ENCODE assay signal across 11 cellular contexts in the genomic region with DNA sequence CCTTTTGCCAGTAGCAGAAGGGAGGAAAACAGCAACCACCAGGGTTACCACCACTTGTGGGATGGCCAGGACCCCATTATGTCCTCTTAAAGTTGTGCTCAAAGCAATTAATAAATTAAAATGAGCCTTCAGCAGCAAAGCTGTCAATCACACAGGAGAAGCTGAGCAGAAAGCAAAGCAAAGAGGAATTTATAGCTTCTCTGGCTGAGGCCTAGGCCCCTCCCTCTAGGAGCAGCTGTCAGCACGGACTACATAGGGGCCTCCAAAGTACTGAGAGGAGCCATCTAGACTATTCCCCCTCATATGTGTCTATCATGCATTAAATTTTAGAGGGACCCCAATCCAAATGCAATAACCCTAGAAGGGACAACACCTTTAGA. TPM values are rescaled to one million over a fixed set of nuclear protein-coding genes. Genes with fewer than 3 reads are reported as not detected.
DNase-seq lines count a peak whose midpoint lies in the region; ATAC-seq and TF ChIP-seq lines count a peak whose summit lies in the region.
"Had no signal": no experiment of that assay in that cellular context is flagged by ENCODE, and none has a peak within 500 bp of the region (broad histone marks: within the 10 kb centered on the region; RNA-seq: fewer than 3 reads in every experiment).

No MANE protein-coding gene starts in this region.

- H3K36me3 Mint-ChIP-seq in T-helper 2 cell treated with Interferon-gamma antibody and Interleukin-4, amounts not matched to agents 5 μg/mL and 100 μg/mL, for 36 hours (ENCODE audit: low read depth): peaks cover 91% of the 10 kb centered on the region
- peaks cover 87% of the 10 kb centered on the region for H3K36me3 Mint-ChIP-seq in activated T-helper 2 cell treated with anti-CD3 and anti-CD28 coated beads, Interferon-gamma antibody, Interleukin-2, Interleukin-4, amounts not matched to agents 10 μg/mL and 5 μg/mL and 100 μg/mL, durations not matched to agents 14 hours and 24 hours and 36 hours (ENCODE audit: low read depth)
- H3K36me3 Mint-ChIP-seq in neural progenitor cell: peaks cover 11% of the 10 kb centered on the region

- H3K27ac ChIP-seq in neural progenitor cell (peak overlapping the region; percentile 29), testis (no peak overlapping the region)
- H3K27ac ChIP-seq: thoracic aorta had no signal

- H3K4me3 ChIP-seq in Loucy (ENCODE audit: low read length, poor library complexity, severe bottlenecking): peak overlapping the region; percentile 83
- H3K4me3 ChIP-seq in neural progenitor cell: no peak overlapping the region
- H3K4me3 ChIP-seq in testis: no peak overlapping the region
- H3K4me3 ChIP-seq: thoracic aorta had no signal

- DNase-seq in T-helper 2 cell treated with Interferon-gamma antibody and Interleukin-4, amounts not matched to agents 5 μg/mL and 100 μg/mL, for 36 hours (ENCODE audit: low spot score): no peak
- DNase-seq in T-helper 2 cell (no peak), neural progenitor cell (ENCODE audit: low spot score) (no peak), testis (no peak), DMS53 (lab: John Stamatoyannopoulos, UW) (no peak)
- DNase-seq in activated T-helper 2 cell treated with anti-CD3 and anti-CD28 coated beads, Interferon-gamma antibody, Interleukin-2, Interleukin-4, amounts not matched to agents 10 μg/mL and 5 μg/mL and 100 μg/mL, durations not matched to agents 14 hours and 24 hours and 36 hours (ENCODE audit: low spot score): no peak
- DNase-seq: NCI-H1930, T1000 had no signal

- no peaks in the 10 kb centered on the region for H3K27me3 Mint-ChIP-seq in T-helper 2 cell treated with Interferon-gamma antibody and Interleukin-4, amounts not matched to agents 5 μg/mL and 100 μg/mL, for 36 hours (ENCODE audit: low read depth)
- no peaks in the 10 kb centered on the region for H3K27me3 Mint-ChIP-seq in activated T-helper 2 cell treated with anti-CD3 and anti-CD28 coated beads, Interferon-gamma antibody, Interleukin-2, Interleukin-4, amounts not matched to agents 10 μg/mL and 5 μg/mL and 100 μg/mL, durations not matched to agents 14 hours and 24 hours and 36 hours (ENCODE audit: low read depth)
- H3K27me3 Mint-ChIP-seq in neural progenitor cell (ENCODE audit: insufficient read depth, low read depth): peaks cover 10% of the 10 kb centered on the region

- peak overlapping the region; percentile 99 for H3K4me3 Mint-ChIP-seq in T-helper 2 cell treated with Interferon-gamma antibody and Interleukin-4, amounts not matched to agents 5 μg/mL and 100 μg/mL, for 36 hours
- H3K4me3 Mint-ChIP-seq in activated T-helper 2 cell treated with anti-CD3 and anti-CD28 coated beads, Interferon-gamma antibody, Interleukin-2, Interleukin-4, amounts not matched to agents 10 μg/mL and 5 μg/mL and 100 μg/mL, durations not matched to agents 14 hours and 24 hours and 36 hours (ENCODE audit: low read depth): peak overlapping the region; percentile 86
- H3K4me3 Mint-ChIP-seq in neural progenitor cell: no peak overlapping the region

- H3F3A ChIP-seq in Loucy (ENCODE audit: low read depth): peaks cover 24% of the 10 kb centered on the region; the same call in 1 of the 2 replicates
- H3F3A ChIP-seq in neural progenitor cell (ENCODE audit: low read depth): peaks cover 42% of the 10 kb centered on the region

- H3K9ac ChIP-seq in Loucy (ENCODE audit: low read depth, low read length, poor library complexity, severe bottlenecking) (peak overlapping the region; percentile 70), neural progenitor cell (no peak overlapping the region)

- H3K9me3 Mint-ChIP-seq in T-helper 2 cell treated with Interferon-gamma antibody and Interleukin-4, amounts not matched to agents 5 μg/mL and 100 μg/mL, for 36 hours: no peaks in the 10 kb centered on the region
- H3K9me3 Mint-ChIP-seq in activated T-helper 2 cell treated with anti-CD3 and anti-CD28 coated beads, Interferon-gamma antibody, Interleukin-2, Interleukin-4, amounts not matched to agents 10 μg/mL and 5 μg/mL and 100 μg/mL, durations not matched to agents 14 hours and 24 hours and 36 hours: no peaks in the 10 kb centered on the region
- H3K9me3 Mint-ChIP-seq in neural progenitor cell: no peaks in the 10 kb centered on the region

- H3K9me2 ChIP-seq in Loucy (replicated peaks; ENCODE audit: low read depth, low read length): no peaks in the 10 kb centered on the region

- intact Hi-C loops in activated T-helper 2 cell treated with anti-CD3 and anti-CD28 coated beads, Interferon-gamma antibody, Interleukin-2, Interleukin-4, amounts not matched to agents 10 μg/mL and 5 μg/mL and 100 μg/mL, durations not matched to agents 14 hours and 24 hours and 36 hours (cut with micrococcal nuclease): no loop called here
- intact Hi-C loops in testis (cut with DNase I; ENCODE audit: low total_unique reads): loop anchor here (5.0 kb wide), 1 partner anchor 107 kb away; no protein-coding TSS in a partner anchor

- H3K27ac Mint-ChIP-seq in T-helper 2 cell treated with Interferon-gamma antibody and Interleukin-4, amounts not matched to agents 5 μg/mL and 100 μg/mL, for 36 hours: peak overlapping the region; percentile 85
- peak overlapping the region; percentile 83 for H3K27ac Mint-ChIP-seq in activated T-helper 2 cell treated with anti-CD3 and anti-CD28 coated beads, Interferon-gamma antibody, Interleukin-2, Interleukin-4, amounts not matched to agents 10 μg/mL and 5 μg/mL and 100 μg/mL, durations not matched to agents 14 hours and 24 hours and 36 hours
- H3K27ac Mint-ChIP-seq in neural progenitor cell: no peak overlapping the region

- TF ChIP-seq CTCF in Loucy (conservative IDR thresholded peaks at IDR 0.05; ENCODE audit: low read length) (no peak), neural progenitor cell (IDR thresholded peaks at IDR 0.05) (no peak), testis (IDR thresholded peaks at IDR 0.05) (no peak)

- H3K27me3 ChIP-seq in Loucy (ENCODE audit: insufficient read depth, low read length, poor library complexity, severe bottlenecking) (no peaks in the 10 kb centered on the region), neural progenitor cell (no peaks in the 10 kb centered on the region), testis (no peaks in the 10 kb centered on the region)

- H4K20me1 ChIP-seq in Loucy (ENCODE audit: insufficient read depth, low read length, poor library complexity, severe bottlenecking): peaks cover 58% of the 10 kb centered on the region
- H4K20me1 ChIP-seq in neural progenitor cell (ENCODE audit: low read depth): peaks cover 23% of the 10 kb centered on the region

- H3K4me1 ChIP-seq in Loucy (ENCODE audit: insufficient read depth, low read length, poor library complexity, severe bottlenecking): peaks cover 48% of the 10 kb centered on the region
- peaks cover 19% of the 10 kb centered on the region for H3K4me1 ChIP-seq in neural progenitor cell
- H3K4me1 ChIP-seq in testis: peaks cover 25% of the 10 kb centered on the region

- H3K36me3 ChIP-seq in Loucy (ENCODE audit: insufficient read depth, low read length): peaks cover 68% of the 10 kb centered on the region
- H3K36me3 ChIP-seq in neural progenitor cell: no peaks in the 10 kb centered on the region
- no peaks in the 10 kb centered on the region for H3K36me3 ChIP-seq in testis (ENCODE audit: low read depth, missing control alignments)

- WGBS in testis, 2 donors: 57 to 65% methylated on average over 1 of the region's 1 CpG

- peaks cover 66% of the 10 kb centered on the region for H3K79me2 ChIP-seq in Loucy (ENCODE audit: insufficient read depth, low read length)
- no peaks in the 10 kb centered on the region for H3K79me2 ChIP-seq in neural progenitor cell (ENCODE audit: low read depth)

- no peaks in the 10 kb centered on the region for H3K9me3 ChIP-seq in Loucy (ENCODE audit: insufficient read depth, low read depth, low read length)
- H3K9me3 ChIP-seq in neural progenitor cell (ENCODE audit: low read depth): no peaks in the 10 kb centered on the region
- no peaks in the 10 kb centered on the region for H3K9me3 ChIP-seq in testis
- H3K9me3 ChIP-seq: thoracic aorta had no signal

- peak overlapping the region; percentile 98 for H3K4me2 ChIP-seq in Loucy (ENCODE audit: low read depth, low read length, poor library complexity, severe bottlenecking)
- H3K4me2 ChIP-seq in neural progenitor cell: no peak overlapping the region

- TF ChIP-seq POLR2A in testis (IDR thresholded peaks at IDR 0.05): no peak

- peaks cover 55% of the 10 kb centered on the region for H3K4me1 Mint-ChIP-seq in T-helper 2 cell treated with Interferon-gamma antibody and Interleukin-4, amounts not matched to agents 5 μg/mL and 100 μg/mL, for 36 hours (ENCODE audit: low read depth)
- peaks cover 64% of the 10 kb centered on the region for H3K4me1 Mint-ChIP-seq in activated T-helper 2 cell treated with anti-CD3 and anti-CD28 coated beads, Interferon-gamma antibody, Interleukin-2, Interleukin-4, amounts not matched to agents 10 μg/mL and 5 μg/mL and 100 μg/mL, durations not matched to agents 14 hours and 24 hours and 36 hours (ENCODE audit: low read depth)
- peaks cover 19% of the 10 kb centered on the region for H3K4me1 Mint-ChIP-seq in neural progenitor cell

- no peak for ATAC-seq in HG02938 (IDR thresholded peaks at IDR 0.05; ENCODE audit: unreplicated experiment)

- H2AFZ ChIP-seq in Loucy (ENCODE audit: low read length) (no peak overlapping the region), neural progenitor cell (replicated peaks) (no peak overlapping the region)

RNA-seq across cellular contexts. Expression of a gene that starts 6.4 kb away (rescaled TPM):
- total RNA-seq in activated T-helper 2 cell treated with anti-CD3 and anti-CD28 coated beads, Interferon-gamma antibody, Interleukin-2, Interleukin-4, amounts not matched to agents 10 μg/mL and 5 μg/mL and 100 μg/mL, durations not matched to agents 14 hours and 24 hours and 36 hours: 207 and 217 TPM in 2 replicates
- 7.6 and 16.2 TPM in 2 replicates for total RNA-seq in neural progenitor cell (ENCODE audit: low replicate concordance)
- 10 to 100 TPM; 27.9 to 32.9 TPM for total RNA-seq in testis
- 21.2 TPM for polyA plus RNA-seq in testis (ENCODE audit: insufficient read depth, low read depth, low replicate concordance)

RNA-seq across cellular contexts. Expression of a gene that starts 13.9 kb away (rescaled TPM):
- 58.2 and 60.5 TPM in 2 replicates for total RNA-seq in activated T-helper 2 cell treated with anti-CD3 and anti-CD28 coated beads, Interferon-gamma antibody, Interleukin-2, Interleukin-4, amounts not matched to agents 10 μg/mL and 5 μg/mL and 100 μg/mL, durations not matched to agents 14 hours and 24 hours and 36 hours
- 11.5 and 31.7 TPM in 2 replicates for total RNA-seq in neural progenitor cell (ENCODE audit: low replicate concordance)
- 10 to 100 TPM; 13.7 to 18.7 TPM for total RNA-seq in testis
- polyA plus RNA-seq in testis (ENCODE audit: insufficient read depth, low read depth, low replicate concordance): 20.5 TPM

RNA-seq across cellular contexts. Expression of a gene that starts 14.2 kb away (rescaled TPM):
- 23.7 and 24.3 TPM in 2 replicates for total RNA-seq in activated T-helper 2 cell treated with anti-CD3 and anti-CD28 coated beads, Interferon-gamma antibody, Interleukin-2, Interleukin-4, amounts not matched to agents 10 μg/mL and 5 μg/mL and 100 μg/mL, durations not matched to agents 14 hours and 24 hours and 36 hours
- 29.4 and 31.4 TPM in 2 replicates for total RNA-seq in neural progenitor cell (ENCODE audit: low replicate concordance)
- 10 to 100 TPM; 25.1 TPM for total RNA-seq in testis
- polyA plus RNA-seq in testis (ENCODE audit: insufficient read depth, low read depth, low replicate concordance): 15.9 TPM

RNA-seq across cellular contexts. Expression of a gene that starts 40.0 kb away (rescaled TPM):
- total RNA-seq in activated T-helper 2 cell treated with anti-CD3 and anti-CD28 coated beads, Interferon-gamma antibody, Interleukin-2, Interleukin-4, amounts not matched to agents 10 μg/mL and 5 μg/mL and 100 μg/mL, durations not matched to agents 14 hours and 24 hours and 36 hours: 6.1 and 6.4 TPM in 2 replicates
- total RNA-seq in neural progenitor cell (ENCODE audit: low replicate concordance) (25.0 and 30.7 TPM in 2 replicates), testis (10 to 100 TPM; 19.7 to 26.3 TPM)
- 9.3 TPM for polyA plus RNA-seq in testis (ENCODE audit: insufficient read depth, low read depth, low replicate concordance)
